In the genomic region with DNA sequence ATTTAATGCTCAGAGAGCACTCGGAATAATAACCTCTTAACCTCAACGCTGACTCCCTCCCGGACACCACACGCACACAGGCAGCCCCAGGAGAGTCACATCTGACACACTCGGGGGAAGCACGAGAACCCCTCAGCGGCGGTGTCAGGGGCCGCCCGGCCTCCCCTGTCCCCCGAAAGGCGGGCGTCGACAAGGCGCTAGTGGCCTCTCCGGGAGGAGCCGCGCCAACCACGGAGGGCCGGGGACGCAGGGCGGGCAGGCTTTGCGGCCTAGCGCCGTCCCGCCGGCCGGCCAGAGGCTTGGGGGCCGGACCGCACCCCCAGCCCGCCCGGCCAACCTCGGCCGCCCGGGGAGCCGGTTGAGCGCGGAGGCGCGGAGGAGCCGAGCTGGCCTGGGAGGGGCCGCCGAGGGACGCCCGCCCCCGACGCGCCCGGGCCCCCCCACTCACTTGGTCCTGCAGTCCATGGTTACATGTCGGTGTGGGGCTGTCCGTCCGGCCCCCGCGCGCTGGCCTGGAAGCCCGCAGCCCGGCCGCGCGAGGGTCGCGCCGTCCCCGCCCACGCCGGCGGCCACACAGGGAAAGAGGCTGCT, we compare ENCODE assay signal across 1 cellular context.
A peak's percentile ranks its signal among the peaks of the same experiment; 100 is the strongest.
TF ChIP-seq lines count a peak whose summit lies in the region.

No MANE protein-coding gene starts in this region.

TF ChIP-seq in HepG2, 621 proteins besides CTCF, POLR2A, EP300 and RAD21 (continued from another document and continues in another):
- TF ChIP-seq ZNF407 (CRISPR knock-in tag; IDR thresholded peaks at IDR 0.05; ENCODE audit: not compliant biosample characterization) = no peak
- TF ChIP-seq KLF12 (CRISPR knock-in tag; IDR thresholded peaks at IDR 0.05; ENCODE audit: borderline replicate concordance) = no peak
- TF ChIP-seq ZC3H13 (CRISPR knock-in tag; IDR thresholded peaks at IDR 0.05) = no peak
- TF ChIP-seq CBFB (CRISPR knock-in tag; IDR thresholded peaks at IDR 0.05) = no peak
- TF ChIP-seq CC2D1A (CRISPR knock-in tag; IDR thresholded peaks at IDR 0.05) = no peak
- no peak for TF ChIP-seq CCAR2 (optimal IDR thresholded peaks at IDR 0.05; ENCODE audit: low read depth, low read length)
- no peak for TF ChIP-seq ZNF564 (CRISPR knock-in tag; IDR thresholded peaks at IDR 0.05)
- no peak for TF ChIP-seq MATR3 (CRISPR knock-in tag; IDR thresholded peaks at IDR 0.05)
- TF ChIP-seq KDM5B (CRISPR knock-in tag; IDR thresholded peaks at IDR 0.05; ENCODE audit: borderline replicate concordance) = no peak; the same call in 1 of the 2 replicates
- no peak for TF ChIP-seq ZNF235 (CRISPR knock-in tag; IDR thresholded peaks at IDR 0.05; ENCODE audit: borderline replicate concordance)
- TF ChIP-seq, protein P1, sequence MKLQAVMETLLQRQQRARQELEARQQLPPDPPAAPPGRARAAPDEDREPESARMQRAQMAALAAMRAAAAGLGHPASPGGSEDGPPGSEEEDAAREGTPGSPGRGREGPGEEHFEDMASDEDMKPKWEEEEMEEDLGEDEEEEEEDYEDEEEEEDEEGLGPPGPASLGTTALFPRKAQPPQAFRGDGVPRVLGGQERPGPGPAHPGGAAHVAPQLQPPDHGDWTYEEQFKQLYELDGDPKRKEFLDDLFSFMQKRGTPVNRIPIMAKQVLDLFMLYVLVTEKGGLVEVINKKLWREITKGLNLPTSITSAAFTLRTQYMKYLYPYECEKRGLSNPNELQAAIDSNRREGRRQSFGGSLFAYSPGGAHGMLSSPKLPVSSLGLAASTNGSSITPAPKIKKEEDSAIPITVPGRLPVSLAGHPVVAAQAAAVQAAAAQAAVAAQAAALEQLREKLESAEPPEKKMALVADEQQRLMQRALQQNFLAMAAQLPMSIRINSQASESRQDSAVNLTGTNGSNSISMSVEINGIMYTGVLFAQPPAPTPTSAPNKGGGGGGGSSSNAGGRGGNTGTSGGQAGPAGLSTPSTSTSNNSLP (IDR thresholded peaks at IDR 0.05; ENCODE audit: low read depth, low read length) = no peak
- no peak for TF ChIP-seq ZSCAN25 (CRISPR knock-in tag; IDR thresholded peaks at IDR 0.05)
- TF ChIP-seq, protein P2, sequence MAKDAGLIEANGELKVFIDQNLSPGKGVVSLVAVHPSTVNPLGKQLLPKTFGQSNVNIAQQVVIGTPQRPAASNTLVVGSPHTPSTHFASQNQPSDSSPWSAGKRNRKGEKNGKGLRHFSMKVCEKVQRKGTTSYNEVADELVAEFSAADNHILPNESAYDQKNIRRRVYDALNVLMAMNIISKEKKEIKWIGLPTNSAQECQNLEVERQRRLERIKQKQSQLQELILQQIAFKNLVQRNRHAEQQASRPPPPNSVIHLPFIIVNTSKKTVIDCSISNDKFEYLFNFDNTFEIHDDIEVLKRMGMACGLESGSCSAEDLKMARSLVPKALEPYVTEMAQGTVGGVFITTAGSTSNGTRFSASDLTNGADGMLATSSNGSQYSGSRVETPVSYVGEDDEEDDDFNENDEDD (CRISPR knock-in tag; IDR thresholded peaks at IDR 0.05; ENCODE audit: borderline replicate concordance) = peak; percentile 19; the same call in 1 of the 2 replicates
- TF ChIP-seq, protein P3, sequence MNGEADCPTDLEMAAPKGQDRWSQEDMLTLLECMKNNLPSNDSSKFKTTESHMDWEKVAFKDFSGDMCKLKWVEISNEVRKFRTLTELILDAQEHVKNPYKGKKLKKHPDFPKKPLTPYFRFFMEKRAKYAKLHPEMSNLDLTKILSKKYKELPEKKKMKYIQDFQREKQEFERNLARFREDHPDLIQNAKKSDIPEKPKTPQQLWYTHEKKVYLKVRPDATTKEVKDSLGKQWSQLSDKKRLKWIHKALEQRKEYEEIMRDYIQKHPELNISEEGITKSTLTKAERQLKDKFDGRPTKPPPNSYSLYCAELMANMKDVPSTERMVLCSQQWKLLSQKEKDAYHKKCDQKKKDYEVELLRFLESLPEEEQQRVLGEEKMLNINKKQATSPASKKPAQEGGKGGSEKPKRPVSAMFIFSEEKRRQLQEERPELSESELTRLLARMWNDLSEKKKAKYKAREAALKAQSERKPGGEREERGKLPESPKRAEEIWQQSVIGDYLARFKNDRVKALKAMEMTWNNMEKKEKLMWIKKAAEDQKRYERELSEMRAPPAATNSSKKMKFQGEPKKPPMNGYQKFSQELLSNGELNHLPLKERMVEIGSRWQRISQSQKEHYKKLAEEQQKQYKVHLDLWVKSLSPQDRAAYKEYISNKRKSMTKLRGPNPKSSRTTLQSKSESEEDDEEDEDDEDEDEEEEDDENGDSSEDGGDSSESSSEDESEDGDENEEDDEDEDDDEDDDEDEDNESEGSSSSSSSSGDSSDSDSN (CRISPR knock-in tag; IDR thresholded peaks at IDR 0.05) = peak; percentile 91
- TF ChIP-seq, protein P4, sequence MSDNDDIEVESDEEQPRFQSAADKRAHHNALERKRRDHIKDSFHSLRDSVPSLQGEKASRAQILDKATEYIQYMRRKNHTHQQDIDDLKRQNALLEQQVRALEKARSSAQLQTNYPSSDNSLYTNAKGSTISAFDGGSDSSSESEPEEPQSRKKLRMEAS (IDR thresholded peaks at IDR 0.05) = peak; percentile 32; the same call in 1 of the 2 replicates
- TF ChIP-seq ZNF143 (CRISPR knock-in tag; IDR thresholded peaks at IDR 0.05) = no peak
- no peak for TF ChIP-seq IKZF1 (IDR thresholded peaks at IDR 0.05)
- TF ChIP-seq, protein P5, sequence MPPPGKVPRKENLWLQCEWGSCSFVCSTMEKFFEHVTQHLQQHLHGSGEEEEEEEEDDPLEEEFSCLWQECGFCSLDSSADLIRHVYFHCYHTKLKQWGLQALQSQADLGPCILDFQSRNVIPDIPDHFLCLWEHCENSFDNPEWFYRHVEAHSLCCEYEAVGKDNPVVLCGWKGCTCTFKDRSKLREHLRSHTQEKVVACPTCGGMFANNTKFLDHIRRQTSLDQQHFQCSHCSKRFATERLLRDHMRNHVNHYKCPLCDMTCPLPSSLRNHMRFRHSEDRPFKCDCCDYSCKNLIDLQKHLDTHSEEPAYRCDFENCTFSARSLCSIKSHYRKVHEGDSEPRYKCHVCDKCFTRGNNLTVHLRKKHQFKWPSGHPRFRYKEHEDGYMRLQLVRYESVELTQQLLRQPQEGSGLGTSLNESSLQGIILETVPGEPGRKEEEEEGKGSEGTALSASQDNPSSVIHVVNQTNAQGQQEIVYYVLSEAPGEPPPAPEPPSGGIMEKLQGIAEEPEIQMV (CRISPR knock-in tag; IDR thresholded peaks at IDR 0.05; ENCODE audit: low read depth) = no peak
- peak; percentile 9 for TF ChIP-seq SRSF1 (optimal IDR thresholded peaks at IDR 0.05; ENCODE audit: low read depth, low read length)
- TF ChIP-seq ISL2 (CRISPR knock-in tag; IDR thresholded peaks at IDR 0.05) = 0 out of 2 replicates have a peak, but pooled peaks have one; percentile 9
- TF ChIP-seq NR2C2 (CRISPR knock-in tag; IDR thresholded peaks at IDR 0.05; ENCODE audit: borderline replicate concordance) = 0 out of 2 replicates have a peak, but pooled peaks have one; percentile 29
- TF ChIP-seq ZNF652 (CRISPR knock-in tag; IDR thresholded peaks at IDR 0.05; ENCODE audit: borderline replicate concordance, low read depth) = no peak
- TF ChIP-seq TEF (CRISPR knock-in tag; IDR thresholded peaks at IDR 0.05) = no peak
- TF ChIP-seq ZNF142 (CRISPR knock-in tag; IDR thresholded peaks at IDR 0.05) = peak; percentile 60; the same call in 1 of the 2 replicates
- TF ChIP-seq, protein P6, sequence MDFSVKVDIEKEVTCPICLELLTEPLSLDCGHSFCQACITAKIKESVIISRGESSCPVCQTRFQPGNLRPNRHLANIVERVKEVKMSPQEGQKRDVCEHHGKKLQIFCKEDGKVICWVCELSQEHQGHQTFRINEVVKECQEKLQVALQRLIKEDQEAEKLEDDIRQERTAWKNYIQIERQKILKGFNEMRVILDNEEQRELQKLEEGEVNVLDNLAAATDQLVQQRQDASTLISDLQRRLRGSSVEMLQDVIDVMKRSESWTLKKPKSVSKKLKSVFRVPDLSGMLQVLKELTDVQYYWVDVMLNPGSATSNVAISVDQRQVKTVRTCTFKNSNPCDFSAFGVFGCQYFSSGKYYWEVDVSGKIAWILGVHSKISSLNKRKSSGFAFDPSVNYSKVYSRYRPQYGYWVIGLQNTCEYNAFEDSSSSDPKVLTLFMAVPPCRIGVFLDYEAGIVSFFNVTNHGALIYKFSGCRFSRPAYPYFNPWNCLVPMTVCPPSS (IDR thresholded peaks at IDR 0.05) = no peak
- no peak for TF ChIP-seq CEBPB (IDR thresholded peaks at IDR 0.05; ENCODE audit: borderline replicate concordance, low read depth, low read length)
- TF ChIP-seq ZNF446 (CRISPR knock-in tag; IDR thresholded peaks at IDR 0.05) = peak; percentile 19; the same call in 1 of the 2 replicates
